Comparison of ENCODE assay signal across 12 cellular contexts in the genomic region with DNA sequence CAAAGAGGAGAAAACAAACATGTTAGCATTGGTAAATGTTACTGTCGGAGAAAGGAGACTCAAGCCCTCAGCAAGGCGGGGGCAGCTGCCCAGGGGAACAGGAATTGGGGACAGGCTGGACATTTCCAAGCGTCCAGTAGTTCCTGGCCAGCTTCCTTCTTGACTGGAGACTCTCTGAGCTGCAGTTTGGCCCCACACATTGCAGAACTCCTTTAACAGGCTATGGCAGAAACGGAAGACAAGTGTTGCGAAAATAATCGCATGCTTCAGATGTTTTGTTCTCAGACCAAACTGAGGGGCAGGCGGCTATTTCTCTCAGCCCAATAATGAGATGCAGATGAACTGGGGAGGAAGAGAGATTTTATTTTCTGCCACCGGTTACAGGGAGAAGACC.
DNase-seq lines count a peak whose midpoint lies in the region; ATAC-seq and TF ChIP-seq lines count a peak whose summit lies in the region.
"Had no signal": no experiment of that assay in that cellular context is flagged by ENCODE, and none has a peak within 500 bp of the region (broad histone marks: within the 10 kb centered on the region; RNA-seq: fewer than 3 reads in every experiment).

No MANE protein-coding gene starts in this region.

- no peaks in the 10 kb centered on the region for H4K20me1 ChIP-seq in Karpas-422 (ENCODE audit: insufficient read depth, low read depth, low read length)

- H3K4me1 ChIP-seq in SJSA1 (replicated peaks) (peaks cover 42% of the 10 kb centered on the region), Karpas-422 (ENCODE audit: low read length) (peaks cover 4% of the 10 kb centered on the region; the same call in 1 of the 2 replicates)

- no peaks in the 10 kb centered on the region for H3K79me2 ChIP-seq in Karpas-422 (ENCODE audit: low read length)

- no peaks in the 10 kb centered on the region for H3K27me3 ChIP-seq in SJSA1 (replicated peaks)
- no peaks in the 10 kb centered on the region for H3K27me3 ChIP-seq in Karpas-422 (ENCODE audit: low read length)

- no peak overlapping the region for H2AFZ ChIP-seq in Karpas-422 (ENCODE audit: low read length)

- H3K36me3 ChIP-seq in SJSA1 (no peaks in the 10 kb centered on the region), Karpas-422 (ENCODE audit: insufficient read depth, low read length) (no peaks in the 10 kb centered on the region)

- DNase-seq in SJSA1 (ENCODE audit: low read depth in 1 of 2, low spot score in 2 of 2) (peak in 1 of 2 experiments; percentile 52), fibroblast of villous mesenchyme (ENCODE audit: low read depth) (peak; percentile 41), superior temporal gyrus (ENCODE audit: extremely low spot score) (peak; percentile 28), NCI-H526 treated with DMSO at 0.1 percent for 48 hours (lab: John Stamatoyannopoulos, UW) (no peak), Karpas-422 (no peak), G401 (ENCODE audit: low spot score) (no peak)
- DNase-seq: immature natural killer cell; naive thymus-derived CD4-positive, alpha-beta T cell; NCI-H1694; NCI-H748 treated with DMSO at 0.1 percent for 48 hours had no signal

- H3K9ac ChIP-seq in Karpas-422 (ENCODE audit: low read length) = no peak overlapping the region

- TF ChIP-seq CTCF in fibroblast of villous mesenchyme (IDR thresholded peaks at IDR 0.05; ENCODE audit: insufficient read depth, low read depth, low read length) = no peak

- in situ Hi-C loops in G401 (cut with HindIII; ENCODE audit: low sequenced_read_pairs) = no loop called here

- H3K27ac ChIP-seq in SJSA1 (peak overlapping the region; percentile 94), Karpas-422 (ENCODE audit: low read length) (no peak overlapping the region)

- no peaks in the 10 kb centered on the region for H3K9me2 ChIP-seq in Karpas-422 (replicated peaks; ENCODE audit: insufficient read depth, low read length)

- no peaks in the 10 kb centered on the region for H3K9me3 ChIP-seq in SJSA1 (replicated peaks)
- no peaks in the 10 kb centered on the region for H3K9me3 ChIP-seq in Karpas-422 (ENCODE audit: low read length)

- peak; percentile 37 for ATAC-seq in GM19438 (IDR thresholded peaks at IDR 0.05; ENCODE audit: low read depth, unreplicated experiment)
- ATAC-seq: HCT116; naive thymus-derived CD4-positive, alpha-beta T cell had no signal

- H3K4me2 ChIP-seq in Karpas-422 (ENCODE audit: low read depth, low read length, poor library complexity, severe bottlenecking) = no peak overlapping the region

- H3K4me3 ChIP-seq in SJSA1 = no peak overlapping the region
- H3K4me3 ChIP-seq in fibroblast of villous mesenchyme (ENCODE audit: low read depth, low read length) = no peak overlapping the region
- H3K4me3 ChIP-seq in Karpas-422 (ENCODE audit: low read length) = no peak overlapping the region

Comparison
In these comparisons a context has a peak if more than half of its experiments do, and no peak if none do; other contexts are left out.
1. DNase-seq: peak in fibroblast of villous mesenchyme (single experiment) and superior temporal gyrus (single experiment); none in NCI-H526 treated with DMSO at 0.1 percent for 48 hours (single experiment), Karpas-422 (single experiment) and G401 (single experiment).